8 cellular contexts compared by ENCODE assay signal in genomic region chr1:206489980-206490534, GRCh38. TPM values are rescaled to one million over a fixed set of nuclear protein-coding genes. Genes with fewer than 3 reads are reported as not detected.
A peak's percentile ranks its signal among the peaks of the same experiment; 100 is the strongest.
DNase-seq lines count a peak whose midpoint lies in the region; ATAC-seq and TF ChIP-seq lines count a peak whose summit lies in the region.

No MANE protein-coding gene starts in this region.

- CTCF ChIA-PET in activated naive CD4-positive, alpha-beta T cell treated with anti-CD3 and anti-CD28 coated beads for 36 hours (lab: Charles Lee): interaction anchor here (0.7 to 8.7 kb wide), 44 partner anchors 8 to 492 kb away, joined by 3 to 93 read pairs (median 4); partner anchors contain the start of genes DYRK3 and IKBKE

- no peak overlapping the region for H3K4me3 Mint-ChIP-seq in activated naive CD4-positive, alpha-beta T cell treated with anti-CD3 and anti-CD28 coated beads for 36 hours

- in situ Hi-C loops in SK-MEL-5 (cut with HindIII; ENCODE audit: low pct_unique_long_range_greater_than_20kb, low sequenced_read_pairs): no loop called here

- ATAC-seq in HG03039 (IDR thresholded peaks at IDR 0.05; ENCODE audit: unreplicated experiment): no peak

- H3K4me3 ChIP-seq in LNCaP clone FGC (ENCODE audit: low read depth, low read length): no peak overlapping the region

- peak; percentile 98 for TF ChIP-seq CTCF in LNCaP clone FGC (IDR thresholded peaks at IDR 0.05; ENCODE audit: control insufficient read depth, extremely low read depth, insufficient read depth)

- H3K9me3 Mint-ChIP-seq in activated naive CD4-positive, alpha-beta T cell treated with anti-CD3 and anti-CD28 coated beads for 36 hours: no peaks in the 10 kb centered on the region

- peaks cover 8% of the 10 kb centered on the region for H3K36me3 Mint-ChIP-seq in activated naive CD4-positive, alpha-beta T cell treated with anti-CD3 and anti-CD28 coated beads for 36 hours (ENCODE audit: low read depth)

- DNase-seq in NCI-H524 (lab: John Stamatoyannopoulos, UW): peak; percentile 34 to 77
- no peak for DNase-seq in NCI-H524 treated with DMSO at 0.1 percent for 48 hours (lab: John Stamatoyannopoulos, UW)
- no peak for DNase-seq in LNCaP clone FGC (ENCODE audit: low read depth)
- DNase-seq in SK-MEL-5 (ENCODE audit: low read depth, low spot score): peak; percentile 74
- DNase-seq in activated naive CD4-positive, alpha-beta T cell treated with anti-CD3 and anti-CD28 coated beads for 36 hours: peak; percentile 87
- peak; percentile 47 for DNase-seq in globus pallidus (ENCODE audit: low spot score)
- DNase-seq in posterior cingulate gyrus: peak; percentile 43 to 96 (median 80)

- no peaks in the 10 kb centered on the region for H3K4me1 Mint-ChIP-seq in activated naive CD4-positive, alpha-beta T cell treated with anti-CD3 and anti-CD28 coated beads for 36 hours (ENCODE audit: low read depth)

- H3K27me3 Mint-ChIP-seq in activated naive CD4-positive, alpha-beta T cell treated with anti-CD3 and anti-CD28 coated beads for 36 hours (ENCODE audit: low read depth): no peaks in the 10 kb centered on the region

- no peak overlapping the region for H3K27ac Mint-ChIP-seq in activated naive CD4-positive, alpha-beta T cell treated with anti-CD3 and anti-CD28 coated beads for 36 hours

- intact Hi-C loops in activated naive CD4-positive, alpha-beta T cell treated with anti-CD3 and anti-CD28 coated beads for 36 hours (cut with micrococcal nuclease): loop anchor here (1.0 to 10.0 kb wide), 9 partner anchors 17 to 495 kb away; partner anchors contain the start of genes DYRK3 and RASSF5
- intact Hi-C loops in posterior cingulate gyrus (cut with DNase I): loop anchor here (5.0 to 10.0 kb wide), 2 partner anchors 92 to 495 kb away; no protein-coding TSS in a partner anchor

RNA-seq across cellular contexts. Expression of gene RASSF5, which starts 17.3 kb away (rescaled TPM):
- total RNA-seq in SK-MEL-5 (2014; rRNA removed; shearing (Covaris generic)): 0.56 and 0.58 TPM in 2 replicates
- polyA plus RNA-seq in SK-MEL-5 (2015; cell fraction: cytosol; rRNA removed): 1.6 and 4.1 TPM in 2 replicates
- polyA plus RNA-seq in SK-MEL-5 (2015; cell fraction: nucleus; rRNA removed): 1.0 and 1.3 TPM in 2 replicates
- total RNA-seq in activated naive CD4-positive, alpha-beta T cell treated with anti-CD3 and anti-CD28 coated beads for 36 hours: 100 to 1,000 TPM; 257 to 258 TPM

RNA-seq across cellular contexts. Expression of gene IKBKE, which starts 19.8 kb away (rescaled TPM):
- total RNA-seq in SK-MEL-5 (2014; rRNA removed; shearing (Covaris generic)): 6.5 and 6.8 TPM in 2 replicates
- 5.4 and 6.7 TPM in 2 replicates for polyA plus RNA-seq in SK-MEL-5 (2015; cell fraction: cytosol; rRNA removed)
- polyA plus RNA-seq in SK-MEL-5 (2015; cell fraction: nucleus; rRNA removed): 10.7 and 25.3 TPM in 2 replicates
- total RNA-seq in activated naive CD4-positive, alpha-beta T cell treated with anti-CD3 and anti-CD28 coated beads for 36 hours: 1 to 10 TPM; 7.0 to 8.6 TPM

Comparison
In these comparisons a context has a peak if more than half of its experiments do, and no peak if none do; other contexts are left out.
1. DNase-seq: peak in NCI-H524 (2 of 2), SK-MEL-5 (single experiment), activated naive CD4-positive, alpha-beta T cell treated with anti-CD3 and anti-CD28 coated beads for 36 hours (single experiment), globus pallidus (single experiment) and posterior cingulate gyrus (10 of 10); none in NCI-H524 treated with DMSO at 0.1 percent for 48 hours (single experiment) and LNCaP clone FGC (single experiment).
2. RNA of gene RASSF5, which starts 17.3 kb away (total RNA-seq): 257 to 258 TPM in activated naive CD4-positive, alpha-beta T cell treated with anti-CD3 and anti-CD28 coated beads for 36 hours; 0.56 to 0.58 TPM in SK-MEL-5; every median in the first group is over 100 times any median in the second.